ENCODE assay signal across 24 cellular contexts in genomic region chr5:145433077-145433476, GRCh38.
"Had no signal": no experiment of that assay in that cellular context is flagged by ENCODE, and none has a peak within 500 bp of the region (broad histone marks: within the 10 kb centered on the region; RNA-seq: fewer than 3 reads in every experiment).

No MANE protein-coding gene starts in this region.

- H3K9me3 Mint-ChIP-seq: endodermal cell had no signal

- H3K27me3 Mint-ChIP-seq: activated CD4-positive, alpha-beta memory T cell treated with anti-CD3 and anti-CD28 coated beads, Interleukin-2, amount 10 ng/mL, durations not matched to agents 7 days and 5 days; activated CD4-positive, alpha-beta T cell treated with anti-CD3 and anti-CD28 coated beads, Interleukin-2, amount 10 ng/mL, durations not matched to agents 7 days and 5 days; activated naive CD4-positive, alpha-beta T cell treated with anti-CD3 and anti-CD28 coated beads, Interleukin-2, amount 10 ng/mL, durations not matched to agents 7 days and 5 days; activated naive CD8-positive, alpha-beta T cell treated with anti-CD3 and anti-CD28 coated beads, Interleukin-2, amount 10 ng/mL, durations not matched to agents 7 days and 5 days; activated T-cell treated with anti-CD3 and anti-CD28 coated beads, Interleukin-2, amount 50 U/mL, for 24 hours; dendritic cell treated with granulocyte-macrophage colony-stimulating factor and Interleukin-4, amounts not matched to agents 40 ng/mL and 50 ng/mL, for 4 days had no signal

- H3K27ac Mint-ChIP-seq: activated CD4-positive, alpha-beta memory T cell treated with anti-CD3 and anti-CD28 coated beads, Interleukin-2, amount 10 ng/mL, durations not matched to agents 7 days and 5 days; activated CD4-positive, alpha-beta T cell treated with anti-CD3 and anti-CD28 coated beads, Interleukin-2, amount 10 ng/mL, durations not matched to agents 7 days and 5 days; activated naive CD4-positive, alpha-beta T cell treated with anti-CD3 and anti-CD28 coated beads, Interleukin-2, amount 10 ng/mL, durations not matched to agents 7 days and 5 days; activated naive CD4-positive, alpha-beta T cell treated with anti-CD3 and anti-CD28 coated beads, Interleukin-2, amount 50 U/mL, for 72 hours; activated naive CD8-positive, alpha-beta T cell treated with anti-CD3 and anti-CD28 coated beads, Interleukin-2, amount 10 ng/mL, durations not matched to agents 7 days and 5 days; activated T-cell treated with anti-CD3 and anti-CD28 coated beads, Interleukin-2, amount 50 U/mL, for 24 hours; activated T-cell treated with anti-CD3 and anti-CD28 coated beads, Interleukin-2, amount 50 U/mL, for 72 hours; brain; dendritic cell treated with granulocyte-macrophage colony-stimulating factor and Interleukin-4, amounts not matched to agents 40 ng/mL and 50 ng/mL, for 4 days; endodermal cell had no signal

- ATAC-seq: activated naive CD4-positive, alpha-beta T cell treated with anti-CD3 and anti-CD28 coated beads, Interleukin-2, amount 50 U/mL, for 72 hours; activated T-cell treated with anti-CD3 and anti-CD28 coated beads, Interleukin-2, amount 50 U/mL, for 72 hours; esophagus mucosa had no signal

- H3K4me3 Mint-ChIP-seq: activated CD4-positive, alpha-beta memory T cell treated with anti-CD3 and anti-CD28 coated beads, Interleukin-2, amount 10 ng/mL, durations not matched to agents 7 days and 5 days; activated CD4-positive, alpha-beta T cell treated with anti-CD3 and anti-CD28 coated beads, Interleukin-2, amount 10 ng/mL, durations not matched to agents 7 days and 5 days; activated naive CD4-positive, alpha-beta T cell treated with anti-CD3 and anti-CD28 coated beads, Interleukin-2, amount 10 ng/mL, durations not matched to agents 7 days and 5 days; activated naive CD8-positive, alpha-beta T cell treated with anti-CD3 and anti-CD28 coated beads, Interleukin-2, amount 10 ng/mL, durations not matched to agents 7 days and 5 days; activated T-cell treated with anti-CD3 and anti-CD28 coated beads, Interleukin-2, amount 50 U/mL, for 24 hours; activated T-cell treated with anti-CD3 and anti-CD28 coated beads, Interleukin-2, amount 50 U/mL, for 72 hours; brain; dendritic cell treated with granulocyte-macrophage colony-stimulating factor and Interleukin-4, amounts not matched to agents 40 ng/mL and 50 ng/mL, for 4 days; endodermal cell had no signal

- DNase-seq: activated CD4-positive, alpha-beta memory T cell treated with anti-CD3 and anti-CD28 coated beads, Interleukin-2, amount 10 ng/mL, durations not matched to agents 7 days and 5 days; activated CD4-positive, alpha-beta T cell treated with anti-CD3 and anti-CD28 coated beads for 1 hour; activated CD4-positive, alpha-beta T cell treated with anti-CD3 and anti-CD28 coated beads for 4 hours; activated CD4-positive, alpha-beta T cell treated with anti-CD3 and anti-CD28 coated beads, Interleukin-2, amount 10 ng/mL, durations not matched to agents 7 days and 5 days; activated CD4-positive, alpha-beta T cell treated with anti-CD3 and anti-CD28 coated beads, Interleukin-2, amount 50 U/mL, for 4 hours; activated CD8-positive, alpha-beta memory T cell treated with anti-CD3 and anti-CD28 coated beads, Interleukin-2, amount 50 U/mL, for 48 hours; activated gamma-delta T cell; activated naive CD4-positive, alpha-beta T cell; activated naive CD4-positive, alpha-beta T cell treated with anti-CD3 and anti-CD28 coated beads, Interleukin-2, amount 10 ng/mL, durations not matched to agents 7 days and 5 days; activated naive CD8-positive, alpha-beta T cell treated with anti-CD3 and anti-CD28 coated beads, Interleukin-2, amount 10 ng/mL, durations not matched to agents 7 days and 5 days; activated T-cell treated with anti-CD3 and anti-CD28 coated beads for 4 hours; activated T-cell treated with anti-CD3 and anti-CD28 coated beads, Interleukin-2, amount 50 U/mL, for 24 hours; activated T-cell treated with anti-CD3 and anti-CD28 coated beads, Interleukin-2, amount 50 U/mL, for 72 hours; central memory CD4-positive, alpha-beta T cell; dorsolateral prefrontal cortex; effector memory CD4-positive, alpha-beta T cell; endodermal cell; foreskin fibroblast; head of caudate nucleus; T-helper 2 cell had no signal

- H3K4me1 Mint-ChIP-seq: activated CD4-positive, alpha-beta memory T cell treated with anti-CD3 and anti-CD28 coated beads, Interleukin-2, amount 10 ng/mL, durations not matched to agents 7 days and 5 days; activated CD4-positive, alpha-beta T cell treated with anti-CD3 and anti-CD28 coated beads, Interleukin-2, amount 10 ng/mL, durations not matched to agents 7 days and 5 days; activated naive CD4-positive, alpha-beta T cell treated with anti-CD3 and anti-CD28 coated beads, Interleukin-2, amount 10 ng/mL, durations not matched to agents 7 days and 5 days; activated naive CD8-positive, alpha-beta T cell treated with anti-CD3 and anti-CD28 coated beads, Interleukin-2, amount 10 ng/mL, durations not matched to agents 7 days and 5 days; brain had no signal

- H3K36me3 Mint-ChIP-seq: activated naive CD4-positive, alpha-beta T cell treated with anti-CD3 and anti-CD28 coated beads, Interleukin-2, amount 10 ng/mL, durations not matched to agents 7 days and 5 days; activated naive CD4-positive, alpha-beta T cell treated with anti-CD3 and anti-CD28 coated beads, Interleukin-2, amount 50 U/mL, for 72 hours; activated naive CD8-positive, alpha-beta T cell treated with anti-CD3 and anti-CD28 coated beads, Interleukin-2, amount 10 ng/mL, durations not matched to agents 7 days and 5 days; brain had no signal
